In the genomic region with DNA sequence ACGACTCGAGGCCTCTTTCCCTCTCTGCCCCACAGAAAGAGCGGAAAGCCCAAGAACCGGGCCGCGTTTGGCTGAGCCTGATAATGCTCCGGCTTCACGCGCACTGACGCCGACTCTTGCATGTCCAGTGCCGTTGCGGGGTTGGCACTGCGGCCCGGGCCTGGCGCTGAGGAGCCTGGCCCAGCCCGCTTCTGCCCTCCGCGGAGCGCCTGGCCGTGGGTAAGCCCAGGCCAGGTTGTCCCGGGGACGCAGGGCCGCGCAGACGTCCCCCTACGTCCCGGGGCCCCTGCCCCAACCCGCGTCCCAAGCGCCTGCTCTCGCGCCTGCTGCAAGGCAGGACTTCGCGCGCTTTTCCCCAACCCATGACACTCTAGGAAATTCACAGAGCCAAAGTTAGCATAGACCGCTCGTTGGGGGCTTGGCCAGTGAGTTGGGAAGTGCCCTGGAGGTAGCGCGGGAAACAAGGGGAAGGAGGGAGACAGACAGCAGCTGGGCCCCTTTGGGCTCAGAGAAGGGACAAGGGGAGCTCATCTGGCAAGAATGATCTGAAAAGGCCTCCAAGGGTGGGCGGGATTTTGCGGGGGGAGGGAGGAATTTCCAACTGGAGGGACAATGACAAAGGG, we compare ENCODE assay signal across 8 cellular contexts. TPM values are rescaled to one million over a fixed set of nuclear protein-coding genes. Genes with fewer than 3 reads are reported as not detected.
DNase-seq lines count a peak whose midpoint lies in the region; ATAC-seq and TF ChIP-seq lines count a peak whose summit lies in the region.

No MANE protein-coding gene starts in this region.

- no peak for TF ChIP-seq POLR2A in heart left ventricle (IDR thresholded peaks at IDR 0.05)

- no peak for TF ChIP-seq CTCF in VCaP (conservative IDR thresholded peaks at IDR 0.05)
- no peak for TF ChIP-seq CTCF in heart left ventricle (IDR thresholded peaks at IDR 0.05)

- H3K27me3 ChIP-seq in heart left ventricle: no peaks in the 10 kb centered on the region

- no peaks in the 10 kb centered on the region for H3K9me3 ChIP-seq in heart left ventricle

- 7 to 8% (median 7%) methylated on average over 28 to 42 of the region's 42 CpGs for WGBS in heart left ventricle, 4 donors

- H3K4me1 ChIP-seq in heart left ventricle: peaks cover 0 to 39% (median 23%) of the 10 kb centered on the region in 12 donors

- DNase-seq in NCI-H146 (lab: John Stamatoyannopoulos, UW) (peak; percentile 40), NCI-H146 treated with DMSO at 0.1 percent for 48 hours (lab: John Stamatoyannopoulos, UW; ENCODE audit: unreplicated experiment) (no peak), heart left ventricle (peak in 1 of 5 donors; percentile 27), sciatic nerve (ENCODE audit: low spot score) (no peak), NCI-H187 (lab: John Stamatoyannopoulos, UW) (no peak), NCI-H748 treated with DMSO at 0.1 percent for 48 hours (lab: John Stamatoyannopoulos, UW) (no peak), NK-92 (lab: John Stamatoyannopoulos, UW; ENCODE audit: unreplicated experiment) (no peak)

- ATAC-seq in heart left ventricle: peak; percentile 32 to 66 (median 62)
- ATAC-seq in sciatic nerve: peak; percentile 76

- peak overlapping the region; percentile 66 to 97 (median 86) for H3K4me3 ChIP-seq in heart left ventricle

- peaks cover 0 to 17% (median 10%) of the 10 kb centered on the region in 9 donors for H3K36me3 ChIP-seq in heart left ventricle

- intact Hi-C loops in heart left ventricle (cut with DNase I): loop anchor here in 1 of 10 donors (1.0 kb wide), 1 partner anchor 49 kb away; no protein-coding TSS in a partner anchor
- intact Hi-C loops in sciatic nerve (cut with DNase I): no loop called here

- H3K27ac ChIP-seq in VCaP (peak overlapping the region; percentile 79), heart left ventricle (peak overlapping the region in 7 of 12 donors; percentile 4 to 84 (median 64))

RNA-seq across cellular contexts. Expression of a gene that starts 0.6 kb away (rescaled TPM):
- 100 to 1,000 TPM; 221 to 389 (median 283) TPM for total RNA-seq in heart left ventricle
- polyA plus RNA-seq in heart left ventricle: 100 to 1,000 TPM; 105 to 322 TPM
- total RNA-seq in sciatic nerve: 105 TPM
